Comparison of ENCODE assay signal across 19 cellular contexts in genomic region chr18:35185771-35186170, GRCh38. TPM values are rescaled to one million over a fixed set of nuclear protein-coding genes. Genes with fewer than 3 reads are reported as not detected.
DNase-seq lines count a peak whose midpoint lies in the region; ATAC-seq, FAIRE-seq and TF ChIP-seq lines count a peak whose summit lies in the region.
"Had no signal": no experiment of that assay in that cellular context is flagged by ENCODE, and none has a peak within 500 bp of the region (broad histone marks: within the 10 kb centered on the region; RNA-seq: fewer than 3 reads in every experiment).

No MANE protein-coding gene starts in this region.

- H3K27ac ChIP-seq in left ventricle myocardium inferior (replicated peaks) (peak overlapping the region; percentile 17), K562 (ENCODE audit: extremely low read depth, low read depth, low read length) (no peak overlapping the region), sigmoid colon (no peak overlapping the region)
- H3K27ac ChIP-seq: PC-9 had no signal

- no peak for DNase-seq in left ventricle myocardium inferior
- no peak for DNase-seq in Right ventricle myocardium inferior (ENCODE audit: missing footprints)
- no peak for DNase-seq in K562 (ENCODE audit: extremely low read depth in 1 of 4, low spot score in 3 of 4)
- DNase-seq in globus pallidus (ENCODE audit: low spot score), result peak; percentile 46
- DNase-seq in sigmoid colon, result no peak
- DNase-seq in NK-92 treated with Interleukin-12 subunit alpha and Interleukin-12 subunit beta, amount 100 ng/mL, for 24 hours (lab: John Stamatoyannopoulos, UW), result no peak
- DNase-seq in activated CD4-positive, alpha-beta T cell treated with anti-CD3 and anti-CD28 coated beads, Interleukin-2, amount 10 ng/mL, durations not matched to agents 24 days and 14 days, result no peak
- DNase-seq in DMS79 (lab: John Stamatoyannopoulos, UW), result no peak
- DNase-seq: Calu3; CD4-positive, CD25-positive, alpha-beta regulatory T cell; GDM1; NCI-H1436; NCI-H2081 treated with DMSO at 0.1 percent for 48 hours; NCI-H2227 treated with DMSO at 0.1 percent for 48 hours; NCI-H526; PC-9; SK-N-SH had no signal

- no TSS peak for BruUV-seq in K562 (replicated peaks; lab: Mats Ljungman, UMichigan)

- ATAC-seq in Right ventricle myocardium inferior, result no peak
- ATAC-seq in K562, result 0 out of 3 replicates have a peak, but pooled peaks have one; percentile 17

- no peaks in the 10 kb centered on the region for H4K20me1 ChIP-seq in K562 (replicated peaks; ENCODE audit: control insufficient read depth, insufficient read depth, low read length)

- in situ Hi-C loops in K562 (cut with MboI), result no loop called here

- 24% methylated on average over 2 of the region's 2 CpGs for WGBS in K562 (ENCODE audit: insufficient coverage, low coverage, missing lambda C conversion rate)
- WGBS in sigmoid colon, 2 donors, result 85 to 90% methylated on average over 2 of the region's 2 CpGs

- no peaks in the 10 kb centered on the region for H3K27me3 ChIP-seq in left ventricle myocardium inferior (ENCODE audit: low read depth)
- no peaks in the 10 kb centered on the region for H3K27me3 ChIP-seq in K562 (ENCODE audit: control insufficient read depth in 2 of 2, insufficient read depth in 2 of 2, low read length in 2 of 2)
- no peaks in the 10 kb centered on the region for H3K27me3 ChIP-seq in sigmoid colon

- CTCF ChIA-PET in K562 (lab: Yijun Ruan, JAX; ENCODE audit: low intra/inter-chr PET ratio), result no interaction called here

- no peak overlapping the region for H3K4me2 ChIP-seq in K562 (ENCODE audit: insufficient read depth, low read length)
- H3K4me2 ChIP-seq: PC-9, SK-N-SH had no signal

- no peaks in the 10 kb centered on the region for H3K36me3 ChIP-seq in left ventricle myocardium inferior
- no peaks in the 10 kb centered on the region for H3K36me3 ChIP-seq in K562 (ENCODE audit: control insufficient read depth, insufficient read depth, low read length)
- H3K36me3 ChIP-seq in sigmoid colon, result no peaks in the 10 kb centered on the region
- H3K36me3 ChIP-seq: HAP-1 had no signal

- no peaks in the 10 kb centered on the region for H3K36me3 Mint-ChIP-seq in activated CD4-positive, alpha-beta T cell treated with anti-CD3 and anti-CD28 coated beads, Interleukin-2, amount 10 ng/mL, durations not matched to agents 24 days and 14 days (ENCODE audit: low read depth)
- H3K36me3 Mint-ChIP-seq: CD4-positive, CD25-positive, alpha-beta regulatory T cell had no signal

- H3K4me1 ChIP-seq in left ventricle myocardium inferior, result no peaks in the 10 kb centered on the region
- peaks cover 0 to 2% of the 10 kb centered on the region in 2 experiments; a peak in 1 of 5 replicates for H3K4me1 ChIP-seq in K562 (replicated peaks in 1 of 2; ENCODE audit: control insufficient read depth in 2 of 2, insufficient read depth in 2 of 2, low read length in 2 of 2)
- peaks cover 0 to 5% (median 0%) of the 10 kb centered on the region in 4 donors for H3K4me1 ChIP-seq in sigmoid colon

- no peaks in the 10 kb centered on the region for H3K79me2 ChIP-seq in K562 (ENCODE audit: control insufficient read depth, insufficient read depth, low read length)

- no peak overlapping the region for H2AFZ ChIP-seq in K562 (ENCODE audit: low read depth, low read length)
- H2AFZ ChIP-seq: PC-9 had no signal

- TF ChIP-seq EP300 in K562 (IDR thresholded peaks at IDR 0.05; ENCODE audit: low read length), result no peak
- no peak for TF ChIP-seq EP300 in sigmoid colon (IDR thresholded peaks at IDR 0.05)

- H3K27ac Mint-ChIP-seq in activated CD4-positive, alpha-beta T cell treated with anti-CD3 and anti-CD28 coated beads, Interleukin-2, amount 10 ng/mL, durations not matched to agents 24 days and 14 days, result no peak overlapping the region
- H3K27ac Mint-ChIP-seq: CD4-positive, CD25-positive, alpha-beta regulatory T cell had no signal

- no peak overlapping the region for H3K4me3 ChIP-seq in left ventricle myocardium inferior
- no peak overlapping the region for H3K4me3 ChIP-seq in K562
- no peak overlapping the region for H3K4me3 ChIP-seq in sigmoid colon
- H3K4me3 ChIP-seq: HAP-1, PC-9 had no signal

- POLR2A ChIA-PET in K562 (lab: Yijun Ruan, JAX), result interaction anchor here (1.0 to 1.4 kb wide), 3 partner anchors 8 to 16 kb away, joined by 3 to 4 read pairs (median 3); no protein-coding TSS in a partner anchor

- H3K27me3 Mint-ChIP-seq in activated CD4-positive, alpha-beta T cell treated with anti-CD3 and anti-CD28 coated beads, Interleukin-2, amount 10 ng/mL, durations not matched to agents 24 days and 14 days, result no peaks in the 10 kb centered on the region

- no peaks in the 10 kb centered on the region for H3K4me1 Mint-ChIP-seq in activated CD4-positive, alpha-beta T cell treated with anti-CD3 and anti-CD28 coated beads, Interleukin-2, amount 10 ng/mL, durations not matched to agents 24 days and 14 days
- H3K4me1 Mint-ChIP-seq: CD4-positive, CD25-positive, alpha-beta regulatory T cell had no signal

- TF ChIP-seq POLR2A in K562 (conservative IDR thresholded peaks at IDR 0.05) (no peak), sigmoid colon (IDR thresholded peaks at IDR 0.05) (no peak)

- FAIRE-seq in K562 (lab: Jason Lieb, UNC), result no peak
- FAIRE-seq: A204.1 had no signal

- intact Hi-C loops in left ventricle myocardium inferior (cut with micrococcal nuclease), result no loop called here
- intact Hi-C loops in Right ventricle myocardium inferior (cut with DNase I), result no loop called here
- intact Hi-C loops in K562 (cut with micrococcal nuclease), result no loop called here
- intact Hi-C loops in sigmoid colon (cut with DNase I), result no loop called here
- intact Hi-C loops in activated CD4-positive, alpha-beta T cell treated with anti-CD3 and anti-CD28 coated beads, Interleukin-2, amount 10 ng/mL, durations not matched to agents 24 days and 14 days (cut with micrococcal nuclease), result no loop called here

- H3K9ac ChIP-seq in K562 (ENCODE audit: insufficient read depth in 1 of 2, low read depth in 2 of 2, low read length in 2 of 2), result no peak overlapping the region
- H3K9ac ChIP-seq: SK-N-SH had no signal

- no peaks in the 10 kb centered on the region for H3K9me1 ChIP-seq in K562 (ENCODE audit: control insufficient read depth, insufficient read depth, low read length)

- TF ChIP-seq RAD21 in K562 (CRISPR knock-in tag; conservative IDR thresholded peaks at IDR 0.05 in 1 of 2, IDR thresholded peaks at IDR 0.05 in 1 of 2), result peak in 1 of 2 experiments; percentile 33; a peak in 2 of 4 replicates

- no peak for TF ChIP-seq CTCF in left ventricle myocardium inferior (IDR thresholded peaks at IDR 0.05; ENCODE audit: borderline replicate concordance)
- TF ChIP-seq CTCF in K562 (IDR thresholded peaks at IDR 0.05 in 2 of 3, conservative IDR thresholded peaks at IDR 0.05 in 1 of 3; ENCODE audit: insufficient read depth in 2 of 3, low read depth in 1 of 3, low read length in 3 of 3), result no peak
- no peak for TF ChIP-seq CTCF in sigmoid colon (IDR thresholded peaks at IDR 0.05)

- H3K4me3 Mint-ChIP-seq in activated CD4-positive, alpha-beta T cell treated with anti-CD3 and anti-CD28 coated beads, Interleukin-2, amount 10 ng/mL, durations not matched to agents 24 days and 14 days, result no peak overlapping the region
- H3K4me3 Mint-ChIP-seq: CD4-positive, CD25-positive, alpha-beta regulatory T cell had no signal

- H3K9me3 Mint-ChIP-seq in activated CD4-positive, alpha-beta T cell treated with anti-CD3 and anti-CD28 coated beads, Interleukin-2, amount 10 ng/mL, durations not matched to agents 24 days and 14 days, result no peaks in the 10 kb centered on the region

- no peaks in the 10 kb centered on the region for H3K9me3 ChIP-seq in left ventricle myocardium inferior (replicated peaks)
- no peaks in the 10 kb centered on the region for H3K9me3 ChIP-seq in K562 (replicated peaks; ENCODE audit: control insufficient read depth, insufficient read depth, low read depth, low read length)
- no peaks in the 10 kb centered on the region for H3K9me3 ChIP-seq in sigmoid colon
- H3K9me3 ChIP-seq: HAP-1, SK-N-SH had no signal

TF ChIP-seq in K562, 482 proteins besides CTCF, POLR2A, EP300 and RAD21 (continues in another document):
- TF ChIP-seq CREBBP (IDR thresholded peaks at IDR 0.05; ENCODE audit: low read depth, low read length), result no peak
- no peak for TF ChIP-seq SMARCA4 (IDR thresholded peaks at IDR 0.05)
- no peak for TF ChIP-seq ESRRA (IDR thresholded peaks at IDR 0.05; ENCODE audit: borderline replicate concordance, low read depth)
- TF ChIP-seq ZC3H11A (IDR thresholded peaks at IDR 0.05; ENCODE audit: low read depth, low read length), result no peak

RNA-seq across cellular contexts. Expression of gene ZNF397, which starts 55.1 kb away (rescaled TPM):
- total RNA-seq in left ventricle myocardium inferior (13.4 TPM), Right ventricle myocardium inferior (15.5 TPM), K562 (2014; rRNA removed) (13.2 and 13.8 TPM in 2 replicates), K562 (2014; rRNA removed; fragmentation: Illumina TruSeq; extraction: Trizol) (23.6 and 25.5 TPM in 2 replicates), K562 (2015; rRNA removed; fragmentation: Illumina TruSeq; extraction: Trizol) (19.0 and 19.6 TPM in 2 replicates), K562 (2021) (15.1 and 16.3 TPM in 2 replicates), sigmoid colon (10 to 100 TPM; 25.5 to 33.2 (median 31.5) TPM)
- 28.2 and 61.8 TPM in 2 replicates for total RNA-seq in K562 (2011; cell fraction: chromatin; rRNA removed; ENCODE audit: low replicate concordance)
- 16.7 and 26.5 TPM in 2 replicates for total RNA-seq in K562 (2011; cell fraction: nucleolus; rRNA removed)
- total RNA-seq in K562 (2011; cell fraction: nucleoplasm; rRNA removed), result 37.0 and 53.3 TPM in 2 replicates
- polyA plus RNA-seq in K562 (2011; rRNA removed) (19.3 and 22.5 TPM in 2 replicates), K562 (2014; fragmentation: Illumina TruSeq; extraction: Trizol) (19.8 and 24.2 TPM in 2 replicates), K562 (2014; fragmentation: Nextera tagmentation; extraction: Ambion mirVana) (1 to 10 TPM; 6.4 to 8.7 TPM), K562 (2014; rRNA removed) (17.0 and 20.5 TPM in 2 replicates), sigmoid colon (10 to 100 TPM in 1 of 3 donors, 1 to 10 TPM in 2; 7.8 to 14.7 (median 8.3) TPM)
- 4.2 and 11.0 TPM in 2 replicates for polyA plus RNA-seq in K562 (2011; cell fraction: cytosol; rRNA removed)
- polyA plus RNA-seq in K562 (2011; cell fraction: nucleus; rRNA removed), result 21.9 and 28.3 TPM in 2 replicates
- polyA plus RNA-seq in K562 (2012), result 10.2 and 12.4 TPM in 2 replicates
- polyA minus RNA-seq in K562 (2011; rRNA and poly(A)+ RNA removed), result 26.3 and 37.3 TPM in 2 replicates
- 8.8 and 12.1 TPM in 2 replicates for polyA minus RNA-seq in K562 (2011; cell fraction: cytosol; rRNA and poly(A)+ RNA removed)
- polyA minus RNA-seq in K562 (2011; cell fraction: nucleus; rRNA and poly(A)+ RNA removed), result 18.8 and 43.0 TPM in 2 replicates
- total RNA-seq in activated CD4-positive, alpha-beta T cell treated with anti-CD3 and anti-CD28 coated beads, Interleukin-2, amount 10 ng/mL, durations not matched to agents 24 days and 14 days, result 19.2 and 22.6 TPM in 2 replicates
